In the genomic region with DNA sequence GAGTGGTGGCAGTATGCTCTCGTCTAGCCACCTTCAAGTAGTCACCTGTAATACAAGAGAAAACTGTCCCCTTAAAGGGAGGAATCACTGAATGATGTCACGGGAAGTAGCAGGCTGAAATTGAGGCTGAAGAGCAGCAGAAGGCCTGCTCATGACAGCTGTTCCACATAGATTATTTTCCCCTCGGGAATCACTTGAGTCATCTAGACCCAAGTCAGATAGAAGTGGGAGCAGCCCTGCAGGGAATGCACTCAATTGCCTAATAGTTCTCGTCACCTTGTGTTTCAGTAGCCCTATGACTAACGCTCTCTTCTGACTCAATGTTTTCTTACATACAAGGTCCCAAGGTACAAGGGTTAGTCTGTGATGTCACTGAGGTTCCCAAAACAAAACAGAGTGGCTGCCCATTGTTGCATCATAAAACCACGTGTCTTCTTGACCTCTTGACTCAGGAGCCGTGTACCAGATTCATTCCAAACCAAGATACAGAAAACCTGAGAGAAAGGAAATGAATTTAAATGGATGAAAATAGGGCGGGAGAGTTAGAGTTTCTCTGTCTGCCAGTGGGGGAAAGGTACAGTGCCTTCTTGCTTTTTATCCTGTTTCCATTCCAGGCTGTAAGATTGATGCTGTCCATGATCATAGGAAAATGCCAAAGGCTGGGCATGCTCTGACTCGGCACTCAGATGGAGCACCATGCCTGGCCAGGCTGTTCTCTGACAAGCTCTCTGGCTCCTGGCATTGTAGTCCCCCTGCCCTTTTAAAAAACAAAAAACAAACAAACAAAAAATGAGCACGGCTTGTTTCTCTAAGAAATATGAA, we compare ENCODE assay signal across 8 cellular contexts. TPM values are rescaled to one million over a fixed set of nuclear protein-coding genes. Genes with fewer than 3 reads are reported as not detected.
DNase-seq lines count a peak whose midpoint lies in the region; ATAC-seq and TF ChIP-seq lines count a peak whose summit lies in the region.

No MANE protein-coding gene starts in this region.

- H3K4me1 ChIP-seq in thoracic aorta (ENCODE audit: control insufficient read depth in 1 of 2, low read depth in 2 of 2): peaks cover 53 to 63% of the 10 kb centered on the region in 2 donors

- peak; percentile 95 for ATAC-seq in activated CD4-positive, alpha-beta T cell treated with anti-CD3 and anti-CD28 coated beads for 36 hours
- ATAC-seq in activated naive CD8-positive, alpha-beta T cell treated with anti-CD3 and anti-CD28 coated beads, Interleukin-2, amount 50 U/mL, for 24 hours: peak; percentile 95
- ATAC-seq in thoracic aorta (ENCODE audit: insufficient number of reproducible peaks, low FRiP score, low read depth): peak; percentile 97
- ATAC-seq in GM19328 (IDR thresholded peaks at IDR 0.05; ENCODE audit: unreplicated experiment): no peak

- H3K27me3 ChIP-seq in thoracic aorta (replicated peaks; ENCODE audit: insufficient read depth): no peaks in the 10 kb centered on the region

- peak overlapping the region; percentile 44 for H3K27ac Mint-ChIP-seq in activated CD4-positive, alpha-beta T cell treated with anti-CD3 and anti-CD28 coated beads for 36 hours
- H3K27ac Mint-ChIP-seq in activated naive CD8-positive, alpha-beta T cell treated with anti-CD3 and anti-CD28 coated beads, Interleukin-2, amount 50 U/mL, for 24 hours: peak overlapping the region; percentile 32

- DNase-seq in activated CD4-positive, alpha-beta T cell treated with anti-CD3 and anti-CD28 coated beads for 36 hours: peak; percentile 63
- DNase-seq in activated CD4-positive, alpha-beta T cell treated with anti-CD3 and anti-CD28 coated beads, Interleukin-2, amount 50 U/mL, for 1 hour: no peak
- DNase-seq in HT1080 (ENCODE audit: low read depth) (peak; percentile 99), iris pigment epithelial cell (ENCODE audit: low read depth) (peak; percentile 100), thoracic aorta (ENCODE audit: low spot score) (peak; percentile 63), NCI-H748 (lab: John Stamatoyannopoulos, UW; ENCODE audit: unreplicated experiment) (no peak)
- DNase-seq in activated naive CD8-positive, alpha-beta T cell treated with anti-CD3 and anti-CD28 coated beads, Interleukin-2, amount 50 U/mL, for 24 hours: no peak

- no peaks in the 10 kb centered on the region for H3K9me3 ChIP-seq in thoracic aorta

- POLR2A ChIA-PET in activated CD4-positive, alpha-beta T cell treated with anti-CD3 and anti-CD28 coated beads for 36 hours (lab: Charles Lee): no interaction called here

- no peaks in the 10 kb centered on the region for H3K9me3 Mint-ChIP-seq in activated CD4-positive, alpha-beta T cell treated with anti-CD3 and anti-CD28 coated beads for 36 hours (ENCODE audit: low read depth)
- no peaks in the 10 kb centered on the region for H3K9me3 Mint-ChIP-seq in activated naive CD8-positive, alpha-beta T cell treated with anti-CD3 and anti-CD28 coated beads, Interleukin-2, amount 50 U/mL, for 24 hours

- H3K4me1 Mint-ChIP-seq in activated CD4-positive, alpha-beta T cell treated with anti-CD3 and anti-CD28 coated beads for 36 hours: peaks cover 14% of the 10 kb centered on the region
- peaks cover 15% of the 10 kb centered on the region for H3K4me1 Mint-ChIP-seq in activated naive CD8-positive, alpha-beta T cell treated with anti-CD3 and anti-CD28 coated beads, Interleukin-2, amount 50 U/mL, for 24 hours

- CTCF ChIA-PET in activated CD4-positive, alpha-beta T cell treated with anti-CD3 and anti-CD28 coated beads for 36 hours (lab: Charles Lee): interaction anchor here (0.6 to 2.3 kb wide), 6 partner anchors 10 to 347 kb away, joined by 3 to 11 read pairs (median 3); no protein-coding TSS in a partner anchor

- TF ChIP-seq CTCF in thoracic aorta (IDR thresholded peaks at IDR 0.05): no peak

- peaks cover 6% of the 10 kb centered on the region for H3K36me3 ChIP-seq in thoracic aorta

- H3K4me3 Mint-ChIP-seq in activated CD4-positive, alpha-beta T cell treated with anti-CD3 and anti-CD28 coated beads for 36 hours: no peak overlapping the region
- H3K4me3 Mint-ChIP-seq in activated naive CD8-positive, alpha-beta T cell treated with anti-CD3 and anti-CD28 coated beads, Interleukin-2, amount 50 U/mL, for 24 hours: no peak overlapping the region

- H3K27ac ChIP-seq in thoracic aorta: peak overlapping the region; percentile 92 to 94

- intact Hi-C loops in activated CD4-positive, alpha-beta T cell treated with anti-CD3 and anti-CD28 coated beads for 36 hours (cut with DNase I, micrococcal nuclease): loop anchor here (1.0 to 2.0 kb wide), 3 partner anchors 52 to 90 kb away; no protein-coding TSS in a partner anchor

- peak overlapping the region; percentile 18 for H3K4me3 ChIP-seq in thoracic aorta

- H3K36me3 Mint-ChIP-seq in activated CD4-positive, alpha-beta T cell treated with anti-CD3 and anti-CD28 coated beads for 36 hours (ENCODE audit: low read depth): peaks cover 27% of the 10 kb centered on the region
- H3K36me3 Mint-ChIP-seq in activated naive CD8-positive, alpha-beta T cell treated with anti-CD3 and anti-CD28 coated beads, Interleukin-2, amount 50 U/mL, for 24 hours (ENCODE audit: low read depth): peaks cover 21% of the 10 kb centered on the region

- no peaks in the 10 kb centered on the region for H3K27me3 Mint-ChIP-seq in activated CD4-positive, alpha-beta T cell treated with anti-CD3 and anti-CD28 coated beads for 36 hours
- H3K27me3 Mint-ChIP-seq in activated naive CD8-positive, alpha-beta T cell treated with anti-CD3 and anti-CD28 coated beads, Interleukin-2, amount 50 U/mL, for 24 hours: no peaks in the 10 kb centered on the region

RNA-seq across cellular contexts. Expression of a gene that starts 21.6 kb away (rescaled TPM):
- total RNA-seq in activated CD4-positive, alpha-beta T cell treated with anti-CD3 and anti-CD28 coated beads for 36 hours: under 1 TPM; 0.42 to 0.62 TPM
- 2.8 and 3.1 TPM in 2 replicates for total RNA-seq in HT1080 (2014; rRNA removed; shearing (Covaris generic))
- 3.8 and 4.2 TPM in 2 replicates for polyA plus RNA-seq in HT1080 (2015; cell fraction: cytosol; rRNA removed)
- polyA plus RNA-seq in HT1080 (2015; cell fraction: nucleus; rRNA removed): 1.2 and 1.9 TPM in 2 replicates
- total RNA-seq in thoracic aorta: 1,000 to 10,000 TPM; 1,114 to 1,404 TPM

RNA-seq across cellular contexts. Expression of a gene that starts 40.2 kb away (rescaled TPM):
- total RNA-seq in activated CD4-positive, alpha-beta T cell treated with anti-CD3 and anti-CD28 coated beads for 36 hours: 10 to 100 TPM; 41.9 to 42.3 TPM
- 39.2 and 43.6 TPM in 2 replicates for total RNA-seq in HT1080 (2014; rRNA removed; shearing (Covaris generic))
- 33.7 and 34.8 TPM in 2 replicates for polyA plus RNA-seq in HT1080 (2015; cell fraction: cytosol; rRNA removed)
- polyA plus RNA-seq in HT1080 (2015; cell fraction: nucleus; rRNA removed): 25.9 and 27.9 TPM in 2 replicates
- total RNA-seq in thoracic aorta: 10 to 100 TPM; 28.1 to 65.5 TPM

Comparison
In these comparisons a context has a peak if more than half of its experiments do, and no peak if none do; other contexts are left out.
1. DNase-seq: peak in activated CD4-positive, alpha-beta T cell treated with anti-CD3 and anti-CD28 coated beads for 36 hours (single experiment), HT1080 (single experiment), iris pigment epithelial cell (single experiment) and thoracic aorta (single experiment); none in activated CD4-positive, alpha-beta T cell treated with anti-CD3 and anti-CD28 coated beads, Interleukin-2, amount 50 U/mL, for 1 hour (single experiment), activated naive CD8-positive, alpha-beta T cell treated with anti-CD3 and anti-CD28 coated beads, Interleukin-2, amount 50 U/mL, for 24 hours (single experiment) and NCI-H748 (single experiment).
2. RNA of a gene that starts 21.6 kb away (total RNA-seq): 1,114 to 1,404 TPM in thoracic aorta; 2.8 to 3.1 TPM in HT1080 and 0.42 to 0.62 TPM in activated CD4-positive, alpha-beta T cell treated with anti-CD3 and anti-CD28 coated beads for 36 hours; every median in the first group is over 100 times any median in the second.